2 cellular contexts compared by ENCODE assay signal in genomic region chr1:151516031-151516511, GRCh38.
TF ChIP-seq lines count a peak whose summit lies in the region.

No MANE protein-coding gene starts in this region.

TF ChIP-seq in GM23338, 12 proteins besides CTCF, POLR2A, EP300 and RAD21:
- no peak for TF ChIP-seq CREB1 (CRISPR knock-in tag; IDR thresholded peaks at IDR 0.05; ENCODE audit: low read depth)
- no peak for TF ChIP-seq NANOG (IDR thresholded peaks at IDR 0.05; ENCODE audit: borderline replicate concordance)
- TF ChIP-seq STAT1 (IDR thresholded peaks at IDR 0.05; ENCODE audit: unreplicated experiment), result no peak
- no peak for TF ChIP-seq POLR2AphosphoS5 (IDR thresholded peaks at IDR 0.05; ENCODE audit: low read depth)
- TF ChIP-seq EZH2phosphoT487 (IDR thresholded peaks at IDR 0.05; ENCODE audit: unreplicated experiment), result no peak
- TF ChIP-seq, protein P1, sequence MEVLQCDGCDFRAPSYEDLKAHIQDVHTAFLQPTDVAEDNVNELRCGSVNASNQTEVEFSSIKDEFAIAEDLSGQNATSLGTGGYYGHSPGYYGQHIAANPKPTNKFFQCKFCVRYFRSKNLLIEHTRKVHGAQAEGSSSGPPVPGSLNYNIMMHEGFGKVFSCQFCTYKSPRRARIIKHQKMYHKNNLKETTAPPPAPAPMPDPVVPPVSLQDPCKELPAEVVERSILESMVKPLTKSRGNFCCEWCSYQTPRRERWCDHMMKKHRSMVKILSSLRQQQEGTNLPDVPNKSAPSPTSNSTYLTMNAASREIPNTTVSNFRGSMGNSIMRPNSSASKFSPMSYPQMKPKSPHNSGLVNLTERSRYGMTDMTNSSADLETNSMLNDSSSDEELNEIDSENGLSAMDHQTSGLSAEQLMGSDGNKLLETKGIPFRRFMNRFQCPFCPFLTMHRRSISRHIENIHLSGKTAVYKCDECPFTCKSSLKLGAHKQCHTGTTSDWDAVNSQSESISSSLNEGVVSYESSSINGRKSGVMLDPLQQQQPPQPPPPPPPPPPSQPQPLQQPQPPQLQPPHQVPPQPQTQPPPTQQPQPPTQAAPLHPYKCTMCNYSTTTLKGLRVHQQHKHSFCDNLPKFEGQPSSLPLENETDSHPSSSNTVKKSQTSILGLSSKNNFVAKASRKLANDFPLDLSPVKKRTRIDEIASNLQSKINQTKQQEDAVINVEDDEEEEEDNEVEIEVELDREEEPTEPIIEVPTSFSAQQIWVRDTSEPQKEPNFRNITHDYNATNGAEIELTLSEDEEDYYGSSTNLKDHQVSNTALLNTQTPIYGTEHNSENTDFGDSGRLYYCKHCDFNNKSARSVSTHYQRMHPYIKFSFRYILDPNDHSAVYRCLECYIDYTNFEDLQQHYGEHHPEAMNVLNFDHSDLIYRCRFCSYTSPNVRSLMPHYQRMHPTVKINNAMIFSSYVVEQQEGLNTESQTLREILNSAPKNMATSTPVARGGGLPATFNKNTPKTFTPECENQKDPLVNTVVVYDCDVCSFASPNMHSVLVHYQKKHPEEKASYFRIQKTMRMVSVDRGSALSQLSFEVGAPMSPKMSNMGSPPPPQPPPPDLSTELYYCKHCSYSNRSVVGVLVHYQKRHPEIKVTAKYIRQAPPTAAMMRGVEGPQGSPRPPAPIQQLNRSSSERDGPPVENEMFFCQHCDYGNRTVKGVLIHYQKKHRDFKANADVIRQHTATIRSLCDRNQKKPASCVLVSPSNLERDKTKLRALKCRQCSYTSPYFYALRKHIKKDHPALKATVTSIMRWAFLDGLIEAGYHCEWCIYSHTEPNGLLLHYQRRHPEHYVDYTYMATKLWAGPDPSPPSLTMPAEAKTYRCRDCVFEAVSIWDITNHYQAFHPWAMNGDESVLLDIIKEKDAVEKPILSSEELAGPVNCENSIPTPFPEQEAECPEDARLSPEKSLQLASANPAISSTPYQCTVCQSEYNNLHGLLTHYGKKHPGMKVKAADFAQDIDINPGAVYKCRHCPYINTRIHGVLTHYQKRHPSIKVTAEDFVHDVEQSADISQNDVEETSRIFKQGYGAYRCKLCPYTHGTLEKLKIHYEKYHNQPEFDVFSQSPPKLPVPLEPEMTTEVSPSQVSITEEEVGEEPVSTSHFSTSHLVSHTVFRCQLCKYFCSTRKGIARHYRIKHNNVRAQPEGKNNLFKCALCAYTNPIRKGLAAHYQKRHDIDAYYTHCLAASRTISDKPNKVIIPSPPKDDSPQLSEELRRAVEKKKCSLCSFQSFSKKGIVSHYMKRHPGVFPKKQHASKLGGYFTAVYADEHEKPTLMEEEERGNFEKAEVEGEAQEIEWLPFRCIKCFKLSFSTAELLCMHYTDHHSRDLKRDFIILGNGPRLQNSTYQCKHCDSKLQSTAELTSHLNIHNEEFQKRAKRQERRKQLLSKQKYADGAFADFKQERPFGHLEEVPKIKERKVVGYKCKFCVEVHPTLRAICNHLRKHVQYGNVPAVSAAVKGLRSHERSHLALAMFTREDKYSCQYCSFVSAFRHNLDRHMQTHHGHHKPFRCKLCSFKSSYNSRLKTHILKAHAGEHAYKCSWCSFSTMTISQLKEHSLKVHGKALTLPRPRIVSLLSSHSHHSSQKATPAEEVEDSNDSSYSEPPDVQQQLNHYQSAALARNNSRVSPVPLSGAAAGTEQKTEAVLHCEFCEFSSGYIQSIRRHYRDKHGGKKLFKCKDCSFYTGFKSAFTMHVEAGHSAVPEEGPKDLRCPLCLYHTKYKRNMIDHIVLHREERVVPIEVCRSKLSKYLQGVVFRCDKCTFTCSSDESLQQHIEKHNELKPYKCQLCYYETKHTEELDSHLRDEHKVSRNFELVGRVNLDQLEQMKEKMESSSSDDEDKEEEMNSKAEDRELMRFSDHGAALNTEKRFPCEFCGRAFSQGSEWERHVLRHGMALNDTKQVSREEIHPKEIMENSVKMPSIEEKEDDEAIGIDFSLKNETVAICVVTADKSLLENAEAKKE (CRISPR knock-in tag; IDR thresholded peaks at IDR 0.05), result no peak
- TF ChIP-seq ZNF114 (CRISPR knock-in tag; IDR thresholded peaks at IDR 0.05), result no peak
- no peak for TF ChIP-seq ZNF331 (CRISPR knock-in tag; IDR thresholded peaks at IDR 0.05; ENCODE audit: low read depth)
- TF ChIP-seq EZH2 (IDR thresholded peaks at IDR 0.05; ENCODE audit: low read depth, unreplicated experiment), result no peak

TF ChIP-seq in SK-N-SH treated with all-trans-retinoic acid at 6 μM for 48 hours, 23 proteins besides CTCF, POLR2A, EP300 and RAD21:
- TF ChIP-seq CSDC2 (CRISPR knock-in tag; IDR thresholded peaks at IDR 0.05) (no peak), TCF4 (CRISPR knock-in tag; IDR thresholded peaks at IDR 0.05; ENCODE audit: borderline replicate concordance) (no peak), PPARA (CRISPR knock-in tag; IDR thresholded peaks at IDR 0.05; ENCODE audit: borderline replicate concordance) (no peak), ZNF8 (CRISPR knock-in tag; IDR thresholded peaks at IDR 0.05) (no peak), ISL1 (CRISPR knock-in tag; IDR thresholded peaks at IDR 0.05) (no peak), ARNTL (CRISPR knock-in tag; IDR thresholded peaks at IDR 0.05; ENCODE audit: borderline replicate concordance, low read depth) (no peak), BACH2 (CRISPR knock-in tag; IDR thresholded peaks at IDR 0.05; ENCODE audit: borderline replicate concordance) (no peak), CREB5 (CRISPR knock-in tag; IDR thresholded peaks at IDR 0.05; ENCODE audit: low read depth) (no peak), ESRRG (CRISPR knock-in tag; IDR thresholded peaks at IDR 0.05) (no peak), TOX (CRISPR knock-in tag; IDR thresholded peaks at IDR 0.05; ENCODE audit: borderline replicate concordance) (no peak), SNAI2 (CRISPR knock-in tag; IDR thresholded peaks at IDR 0.05) (no peak), POU6F1 (CRISPR knock-in tag; IDR thresholded peaks at IDR 0.05; ENCODE audit: borderline replicate concordance, low read depth) (no peak), ZC3H10 (CRISPR knock-in tag; IDR thresholded peaks at IDR 0.05) (no peak), RARB (CRISPR knock-in tag; IDR thresholded peaks at IDR 0.05) (no peak), ZNF565 (CRISPR knock-in tag; conservative IDR thresholded peaks at IDR 0.05; ENCODE audit: low read depth) (no peak), ZNF70 (CRISPR knock-in tag; IDR thresholded peaks at IDR 0.05) (no peak), ZFP30 (CRISPR knock-in tag; IDR thresholded peaks at IDR 0.05) (no peak)
